1 cellular context compared by ENCODE assay signal in the genomic region with DNA sequence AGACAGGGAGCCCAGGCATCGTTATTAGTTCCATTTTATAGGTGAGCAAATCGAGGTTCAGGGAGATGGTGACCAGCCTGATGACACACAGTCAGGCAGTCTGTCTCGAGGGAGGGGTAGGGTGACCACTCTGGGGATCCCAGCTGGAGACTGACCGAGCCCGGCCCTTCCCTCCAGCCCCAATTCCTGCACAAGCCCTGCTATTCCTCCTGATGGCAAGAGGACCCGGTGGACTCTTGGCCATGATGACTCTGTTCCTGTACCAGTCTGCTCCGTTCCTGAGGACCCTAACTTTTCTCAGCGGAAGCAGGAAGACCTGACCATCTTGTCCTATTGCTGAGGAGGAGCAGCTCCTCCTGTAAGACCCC.
TF ChIP-seq lines count a peak whose summit lies in the region.

No MANE protein-coding gene starts in this region.

TF ChIP-seq in GM23338, 12 proteins besides CTCF, POLR2A, EP300 and RAD21 (continued from another document):
- TF ChIP-seq, protein P1, sequence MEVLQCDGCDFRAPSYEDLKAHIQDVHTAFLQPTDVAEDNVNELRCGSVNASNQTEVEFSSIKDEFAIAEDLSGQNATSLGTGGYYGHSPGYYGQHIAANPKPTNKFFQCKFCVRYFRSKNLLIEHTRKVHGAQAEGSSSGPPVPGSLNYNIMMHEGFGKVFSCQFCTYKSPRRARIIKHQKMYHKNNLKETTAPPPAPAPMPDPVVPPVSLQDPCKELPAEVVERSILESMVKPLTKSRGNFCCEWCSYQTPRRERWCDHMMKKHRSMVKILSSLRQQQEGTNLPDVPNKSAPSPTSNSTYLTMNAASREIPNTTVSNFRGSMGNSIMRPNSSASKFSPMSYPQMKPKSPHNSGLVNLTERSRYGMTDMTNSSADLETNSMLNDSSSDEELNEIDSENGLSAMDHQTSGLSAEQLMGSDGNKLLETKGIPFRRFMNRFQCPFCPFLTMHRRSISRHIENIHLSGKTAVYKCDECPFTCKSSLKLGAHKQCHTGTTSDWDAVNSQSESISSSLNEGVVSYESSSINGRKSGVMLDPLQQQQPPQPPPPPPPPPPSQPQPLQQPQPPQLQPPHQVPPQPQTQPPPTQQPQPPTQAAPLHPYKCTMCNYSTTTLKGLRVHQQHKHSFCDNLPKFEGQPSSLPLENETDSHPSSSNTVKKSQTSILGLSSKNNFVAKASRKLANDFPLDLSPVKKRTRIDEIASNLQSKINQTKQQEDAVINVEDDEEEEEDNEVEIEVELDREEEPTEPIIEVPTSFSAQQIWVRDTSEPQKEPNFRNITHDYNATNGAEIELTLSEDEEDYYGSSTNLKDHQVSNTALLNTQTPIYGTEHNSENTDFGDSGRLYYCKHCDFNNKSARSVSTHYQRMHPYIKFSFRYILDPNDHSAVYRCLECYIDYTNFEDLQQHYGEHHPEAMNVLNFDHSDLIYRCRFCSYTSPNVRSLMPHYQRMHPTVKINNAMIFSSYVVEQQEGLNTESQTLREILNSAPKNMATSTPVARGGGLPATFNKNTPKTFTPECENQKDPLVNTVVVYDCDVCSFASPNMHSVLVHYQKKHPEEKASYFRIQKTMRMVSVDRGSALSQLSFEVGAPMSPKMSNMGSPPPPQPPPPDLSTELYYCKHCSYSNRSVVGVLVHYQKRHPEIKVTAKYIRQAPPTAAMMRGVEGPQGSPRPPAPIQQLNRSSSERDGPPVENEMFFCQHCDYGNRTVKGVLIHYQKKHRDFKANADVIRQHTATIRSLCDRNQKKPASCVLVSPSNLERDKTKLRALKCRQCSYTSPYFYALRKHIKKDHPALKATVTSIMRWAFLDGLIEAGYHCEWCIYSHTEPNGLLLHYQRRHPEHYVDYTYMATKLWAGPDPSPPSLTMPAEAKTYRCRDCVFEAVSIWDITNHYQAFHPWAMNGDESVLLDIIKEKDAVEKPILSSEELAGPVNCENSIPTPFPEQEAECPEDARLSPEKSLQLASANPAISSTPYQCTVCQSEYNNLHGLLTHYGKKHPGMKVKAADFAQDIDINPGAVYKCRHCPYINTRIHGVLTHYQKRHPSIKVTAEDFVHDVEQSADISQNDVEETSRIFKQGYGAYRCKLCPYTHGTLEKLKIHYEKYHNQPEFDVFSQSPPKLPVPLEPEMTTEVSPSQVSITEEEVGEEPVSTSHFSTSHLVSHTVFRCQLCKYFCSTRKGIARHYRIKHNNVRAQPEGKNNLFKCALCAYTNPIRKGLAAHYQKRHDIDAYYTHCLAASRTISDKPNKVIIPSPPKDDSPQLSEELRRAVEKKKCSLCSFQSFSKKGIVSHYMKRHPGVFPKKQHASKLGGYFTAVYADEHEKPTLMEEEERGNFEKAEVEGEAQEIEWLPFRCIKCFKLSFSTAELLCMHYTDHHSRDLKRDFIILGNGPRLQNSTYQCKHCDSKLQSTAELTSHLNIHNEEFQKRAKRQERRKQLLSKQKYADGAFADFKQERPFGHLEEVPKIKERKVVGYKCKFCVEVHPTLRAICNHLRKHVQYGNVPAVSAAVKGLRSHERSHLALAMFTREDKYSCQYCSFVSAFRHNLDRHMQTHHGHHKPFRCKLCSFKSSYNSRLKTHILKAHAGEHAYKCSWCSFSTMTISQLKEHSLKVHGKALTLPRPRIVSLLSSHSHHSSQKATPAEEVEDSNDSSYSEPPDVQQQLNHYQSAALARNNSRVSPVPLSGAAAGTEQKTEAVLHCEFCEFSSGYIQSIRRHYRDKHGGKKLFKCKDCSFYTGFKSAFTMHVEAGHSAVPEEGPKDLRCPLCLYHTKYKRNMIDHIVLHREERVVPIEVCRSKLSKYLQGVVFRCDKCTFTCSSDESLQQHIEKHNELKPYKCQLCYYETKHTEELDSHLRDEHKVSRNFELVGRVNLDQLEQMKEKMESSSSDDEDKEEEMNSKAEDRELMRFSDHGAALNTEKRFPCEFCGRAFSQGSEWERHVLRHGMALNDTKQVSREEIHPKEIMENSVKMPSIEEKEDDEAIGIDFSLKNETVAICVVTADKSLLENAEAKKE (CRISPR knock-in tag; IDR thresholded peaks at IDR 0.05) = no peak
- TF ChIP-seq, protein P2, sequence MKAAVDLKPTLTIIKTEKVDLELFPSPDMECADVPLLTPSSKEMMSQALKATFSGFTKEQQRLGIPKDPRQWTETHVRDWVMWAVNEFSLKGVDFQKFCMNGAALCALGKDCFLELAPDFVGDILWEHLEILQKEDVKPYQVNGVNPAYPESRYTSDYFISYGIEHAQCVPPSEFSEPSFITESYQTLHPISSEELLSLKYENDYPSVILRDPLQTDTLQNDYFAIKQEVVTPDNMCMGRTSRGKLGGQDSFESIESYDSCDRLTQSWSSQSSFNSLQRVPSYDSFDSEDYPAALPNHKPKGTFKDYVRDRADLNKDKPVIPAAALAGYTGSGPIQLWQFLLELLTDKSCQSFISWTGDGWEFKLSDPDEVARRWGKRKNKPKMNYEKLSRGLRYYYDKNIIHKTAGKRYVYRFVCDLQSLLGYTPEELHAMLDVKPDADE (IDR thresholded peaks at IDR 0.05) = no peak
- TF ChIP-seq POLR2AphosphoS5 (IDR thresholded peaks at IDR 0.05; ENCODE audit: low read depth) (no peak), NANOG (IDR thresholded peaks at IDR 0.05; ENCODE audit: borderline replicate concordance) (no peak)
TF ChIP-seq in GM23338: peak in this region for 0.
